ENCODE assay signal across 1 cellular context in the genomic region with DNA sequence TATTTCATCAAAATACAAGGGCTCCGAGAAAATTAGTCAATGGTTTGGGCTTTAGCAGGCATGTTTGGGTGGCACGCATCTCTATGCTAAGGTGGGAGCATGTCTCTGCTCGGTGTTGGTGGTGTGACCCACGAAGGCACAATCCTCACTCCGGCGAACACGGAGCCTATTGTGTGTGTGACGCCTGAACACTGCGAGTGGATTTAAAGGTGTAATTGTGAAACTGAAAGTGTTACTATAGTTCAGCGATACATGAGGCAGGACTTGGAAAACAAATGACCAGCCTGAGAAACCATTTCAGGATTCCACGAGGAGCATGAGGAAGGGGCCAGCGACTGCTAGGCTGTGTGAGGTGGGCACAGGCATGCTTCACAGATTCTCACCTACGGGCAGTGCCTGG.
TF ChIP-seq lines count a peak whose summit lies in the region.

No MANE protein-coding gene starts in this region.

TF ChIP-seq in K562, 482 proteins besides CTCF, POLR2A, EP300 and RAD21:
- TF ChIP-seq RB1 (IDR thresholded peaks at IDR 0.05; ENCODE audit: low read depth) (no peak), PHF21A (IDR thresholded peaks at IDR 0.05; ENCODE audit: borderline replicate concordance, low read depth) (no peak), SIN3B (IDR thresholded peaks at IDR 0.05; ENCODE audit: low read depth) (no peak), NFATC3 (IDR thresholded peaks at IDR 0.05) (no peak), ETV5 (CRISPR knock-in tag; IDR thresholded peaks at IDR 0.05; ENCODE audit: low read depth) (no peak), NFRKB (IDR thresholded peaks at IDR 0.05; ENCODE audit: low read depth) (no peak)
- TF ChIP-seq, protein P1, sequence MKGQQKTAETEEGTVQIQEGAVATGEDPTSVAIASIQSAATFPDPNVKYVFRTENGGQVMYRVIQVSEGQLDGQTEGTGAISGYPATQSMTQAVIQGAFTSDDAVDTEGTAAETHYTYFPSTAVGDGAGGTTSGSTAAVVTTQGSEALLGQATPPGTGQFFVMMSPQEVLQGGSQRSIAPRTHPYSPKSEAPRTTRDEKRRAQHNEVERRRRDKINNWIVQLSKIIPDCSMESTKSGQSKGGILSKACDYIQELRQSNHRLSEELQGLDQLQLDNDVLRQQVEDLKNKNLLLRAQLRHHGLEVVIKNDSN (CRISPR knock-in tag; IDR thresholded peaks at IDR 0.05): no peak
- TF ChIP-seq, protein P2, sequence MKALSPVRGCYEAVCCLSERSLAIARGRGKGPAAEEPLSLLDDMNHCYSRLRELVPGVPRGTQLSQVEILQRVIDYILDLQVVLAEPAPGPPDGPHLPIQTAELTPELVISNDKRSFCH (CRISPR knock-in tag; IDR thresholded peaks at IDR 0.05): no peak
- TF ChIP-seq, protein P2 (tag; IDR thresholded peaks at IDR 0.05): no peak
- TF ChIP-seq, protein P3, sequence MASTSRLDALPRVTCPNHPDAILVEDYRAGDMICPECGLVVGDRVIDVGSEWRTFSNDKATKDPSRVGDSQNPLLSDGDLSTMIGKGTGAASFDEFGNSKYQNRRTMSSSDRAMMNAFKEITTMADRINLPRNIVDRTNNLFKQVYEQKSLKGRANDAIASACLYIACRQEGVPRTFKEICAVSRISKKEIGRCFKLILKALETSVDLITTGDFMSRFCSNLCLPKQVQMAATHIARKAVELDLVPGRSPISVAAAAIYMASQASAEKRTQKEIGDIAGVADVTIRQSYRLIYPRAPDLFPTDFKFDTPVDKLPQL (IDR thresholded peaks at IDR 0.05; ENCODE audit: extremely low read depth, insufficient read length): no peak
- TF ChIP-seq, protein P4, sequence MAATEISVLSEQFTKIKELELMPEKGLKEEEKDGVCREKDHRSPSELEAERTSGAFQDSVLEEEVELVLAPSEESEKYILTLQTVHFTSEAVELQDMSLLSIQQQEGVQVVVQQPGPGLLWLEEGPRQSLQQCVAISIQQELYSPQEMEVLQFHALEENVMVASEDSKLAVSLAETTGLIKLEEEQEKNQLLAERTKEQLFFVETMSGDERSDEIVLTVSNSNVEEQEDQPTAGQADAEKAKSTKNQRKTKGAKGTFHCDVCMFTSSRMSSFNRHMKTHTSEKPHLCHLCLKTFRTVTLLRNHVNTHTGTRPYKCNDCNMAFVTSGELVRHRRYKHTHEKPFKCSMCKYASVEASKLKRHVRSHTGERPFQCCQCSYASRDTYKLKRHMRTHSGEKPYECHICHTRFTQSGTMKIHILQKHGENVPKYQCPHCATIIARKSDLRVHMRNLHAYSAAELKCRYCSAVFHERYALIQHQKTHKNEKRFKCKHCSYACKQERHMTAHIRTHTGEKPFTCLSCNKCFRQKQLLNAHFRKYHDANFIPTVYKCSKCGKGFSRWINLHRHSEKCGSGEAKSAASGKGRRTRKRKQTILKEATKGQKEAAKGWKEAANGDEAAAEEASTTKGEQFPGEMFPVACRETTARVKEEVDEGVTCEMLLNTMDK (IDR thresholded peaks at IDR 0.05; ENCODE audit: borderline replicate concordance, insufficient read depth, low read depth, low read length, poor library complexity, severe bottlenecking): no peak
- TF ChIP-seq, protein P5, sequence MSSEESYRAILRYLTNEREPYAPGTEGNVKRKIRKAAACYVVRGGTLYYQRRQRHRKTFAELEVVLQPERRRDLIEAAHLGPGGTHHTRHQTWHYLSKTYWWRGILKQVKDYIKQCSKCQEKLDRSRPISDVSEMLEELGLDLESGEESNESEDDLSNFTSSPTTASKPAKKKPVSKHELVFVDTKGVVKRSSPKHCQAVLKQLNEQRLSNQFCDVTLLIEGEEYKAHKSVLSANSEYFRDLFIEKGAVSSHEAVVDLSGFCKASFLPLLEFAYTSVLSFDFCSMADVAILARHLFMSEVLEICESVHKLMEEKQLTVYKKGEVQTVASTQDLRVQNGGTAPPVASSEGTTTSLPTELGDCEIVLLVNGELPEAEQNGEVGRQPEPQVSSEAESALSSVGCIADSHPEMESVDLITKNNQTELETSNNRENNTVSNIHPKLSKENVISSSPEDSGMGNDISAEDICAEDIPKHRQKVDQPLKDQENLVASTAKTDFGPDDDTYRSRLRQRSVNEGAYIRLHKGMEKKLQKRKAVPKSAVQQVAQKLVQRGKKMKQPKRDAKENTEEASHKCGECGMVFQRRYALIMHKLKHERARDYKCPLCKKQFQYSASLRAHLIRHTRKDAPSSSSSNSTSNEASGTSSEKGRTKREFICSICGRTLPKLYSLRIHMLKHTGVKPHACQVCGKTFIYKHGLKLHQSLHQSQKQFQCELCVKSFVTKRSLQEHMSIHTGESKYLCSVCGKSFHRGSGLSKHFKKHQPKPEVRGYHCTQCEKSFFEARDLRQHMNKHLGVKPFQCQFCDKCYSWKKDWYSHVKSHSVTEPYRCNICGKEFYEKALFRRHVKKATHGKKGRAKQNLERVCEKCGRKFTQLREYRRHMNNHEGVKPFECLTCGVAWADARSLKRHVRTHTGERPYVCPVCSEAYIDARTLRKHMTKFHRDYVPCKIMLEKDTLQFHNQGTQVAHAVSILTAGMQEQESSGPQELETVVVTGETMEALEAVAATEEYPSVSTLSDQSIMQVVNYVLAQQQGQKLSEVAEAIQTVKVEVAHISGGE (CRISPR knock-in tag; IDR thresholded peaks at IDR 0.05): no peak
